In the genomic region with DNA sequence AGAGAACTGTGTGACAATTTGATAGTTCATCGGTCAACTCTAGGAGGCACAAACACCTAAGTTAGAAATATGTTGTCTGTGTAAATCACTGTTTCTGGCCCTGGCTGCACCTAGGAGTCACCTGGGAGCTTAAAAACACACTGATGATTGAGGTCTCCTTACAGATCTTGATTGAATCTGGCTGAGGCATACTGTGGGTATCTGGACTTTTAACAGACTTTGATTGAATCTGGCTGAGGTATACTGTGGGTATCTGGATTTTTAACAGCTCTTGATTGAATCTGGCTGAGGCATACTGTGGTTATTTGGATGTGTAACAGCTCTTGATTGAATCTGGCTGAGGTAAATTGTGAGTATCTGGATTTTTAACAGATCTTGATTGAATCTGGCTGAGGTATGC, we compare ENCODE assay signal across 6 cellular contexts.
DNase-seq lines count a peak whose midpoint lies in the region; ATAC-seq and TF ChIP-seq lines count a peak whose summit lies in the region.
"Not testable (repeated sequence)": the region's sequence is repeated elsewhere in the genome, so short reads cannot be mapped to it uniquely, and the experiment has no call there.

No MANE protein-coding gene starts in this region.

- TF ChIP-seq CTCF in GM23338 (conservative IDR thresholded peaks at IDR 0.05; ENCODE audit: low read depth in 2 of 2); dorsolateral prefrontal cortex (IDR thresholded peaks at IDR 0.05 in 54 of 56, conservative IDR thresholded peaks at IDR 0.05 in 2 of 56; ENCODE audit: low read depth in 1 of 56, partially characterized antibody in 56 of 56); left ventricle myocardium inferior (IDR thresholded peaks at IDR 0.05; ENCODE audit: borderline replicate concordance); nephron progenitor cell (IDR thresholded peaks at IDR 0.05): not testable (repeated sequence)

- H3K27me3 ChIP-seq in GM23338 (ENCODE audit: insufficient read depth); dorsolateral prefrontal cortex; left ventricle myocardium inferior (ENCODE audit: low read depth): not testable (repeated sequence)

- H3K9me3 ChIP-seq in left ventricle myocardium inferior (replicated peaks): not testable (repeated sequence)

- H3K4me3 ChIP-seq in GM23338, dorsolateral prefrontal cortex, left ventricle myocardium inferior: not testable (repeated sequence)

- not testable (repeated sequence) for H4K20me1 ChIP-seq in GM23338 (replicated peaks; ENCODE audit: insufficient read depth)

- intact Hi-C loops in dorsolateral prefrontal cortex (cut with DNase I); left ventricle myocardium inferior (cut with micrococcal nuclease): not testable (repeated sequence)

- H3K27me3 Mint-ChIP-seq in GM23338 (ENCODE audit: insufficient read depth, low read depth, poor library complexity); activated naive CD4-positive, alpha-beta T cell treated with anti-CD3 and anti-CD28 coated beads, Interleukin-2, amount 50 U/mL, for 24 hours; nephron progenitor cell (ENCODE audit: low read depth, poor library complexity): not testable (repeated sequence)

- H3K79me2 ChIP-seq in GM23338 (replicated peaks; ENCODE audit: insufficient read depth): peaks cover 12% of the 10 kb centered on the region; the same call in 1 of the 2 replicates

- H3K4me1 Mint-ChIP-seq in GM23338: peaks cover 28% of the 10 kb centered on the region
- peaks cover 43% of the 10 kb centered on the region for H3K4me1 Mint-ChIP-seq in activated naive CD4-positive, alpha-beta T cell treated with anti-CD3 and anti-CD28 coated beads, Interleukin-2, amount 50 U/mL, for 24 hours
- H3K4me1 Mint-ChIP-seq in nephron progenitor cell: not testable (repeated sequence)

- H3K4me1 ChIP-seq in GM23338 (ENCODE audit: insufficient read depth): peaks cover 18% of the 10 kb centered on the region
- H3K4me1 ChIP-seq in left ventricle myocardium inferior: peaks cover 52% of the 10 kb centered on the region

- H3K4me3 Mint-ChIP-seq in GM23338; activated naive CD4-positive, alpha-beta T cell treated with anti-CD3 and anti-CD28 coated beads, Interleukin-2, amount 50 U/mL, for 24 hours; nephron progenitor cell: not testable (repeated sequence)

- not testable (repeated sequence) for H3K36me3 ChIP-seq in GM23338 (ENCODE audit: insufficient read depth); left ventricle myocardium inferior

- not testable (repeated sequence) for DNase-seq in GM23338 (ENCODE audit: low spot score); dorsolateral prefrontal cortex; left ventricle myocardium inferior; nephron progenitor cell
- DNase-seq in SK-N-DZ (ENCODE audit: low spot score): peak; percentile 37

- H3K9me2 ChIP-seq in GM23338 (ENCODE audit: insufficient read depth): not testable (repeated sequence)

- not testable (repeated sequence) for H3F3A ChIP-seq in GM23338 (replicated peaks; ENCODE audit: low read depth)

- not testable (repeated sequence) for H2AFZ ChIP-seq in GM23338

- not testable (repeated sequence) for H3K36me3 Mint-ChIP-seq in GM23338 (ENCODE audit: low read depth); activated naive CD4-positive, alpha-beta T cell treated with anti-CD3 and anti-CD28 coated beads, Interleukin-2, amount 50 U/mL, for 24 hours; nephron progenitor cell (ENCODE audit: low read depth)

- not testable (repeated sequence) for H3K27ac ChIP-seq in GM23338 (ENCODE audit: low read depth)
- H3K27ac ChIP-seq in dorsolateral prefrontal cortex (peak overlapping the region in 51 of 59 donors; percentile 2 to 86 (median 65)), left ventricle myocardium inferior (replicated peaks) (peak overlapping the region; percentile 64)

- H3K4me2 ChIP-seq in GM23338: not testable (repeated sequence)

- ATAC-seq in GM23338: not testable (repeated sequence)

- H3K9me3 Mint-ChIP-seq in GM23338; activated naive CD4-positive, alpha-beta T cell treated with anti-CD3 and anti-CD28 coated beads, Interleukin-2, amount 50 U/mL, for 24 hours; nephron progenitor cell: not testable (repeated sequence)

- peak overlapping the region; percentile 53; the same call in 1 of the 2 replicates for H3K27ac Mint-ChIP-seq in GM23338
- peak overlapping the region; percentile 5 for H3K27ac Mint-ChIP-seq in activated naive CD4-positive, alpha-beta T cell treated with anti-CD3 and anti-CD28 coated beads, Interleukin-2, amount 50 U/mL, for 24 hours
- peak overlapping the region; percentile 88 for H3K27ac Mint-ChIP-seq in nephron progenitor cell

Comparison
In these comparisons a context has a peak if more than half of its experiments do, and no peak if none do; other contexts are left out.
1. H3K27ac Mint-ChIP-seq: peak in every context shown above with its lines; median percentile 88 in nephron progenitor cell; 53 in GM23338; 5 in activated naive CD4-positive, alpha-beta T cell treated with anti-CD3 and anti-CD28 coated beads, Interleukin-2, amount 50 U/mL, for 24 hours.